In genomic region chr14:50619569-50620141, GRCh38 we compare ENCODE assay signal across 9 cellular contexts. TPM values are rescaled to one million over a fixed set of nuclear protein-coding genes. Genes with fewer than 3 reads are reported as not detected.
A peak's percentile ranks its signal among the peaks of the same experiment; 100 is the strongest.
DNase-seq lines count a peak whose midpoint lies in the region; ATAC-seq, FAIRE-seq and TF ChIP-seq lines count a peak whose summit lies in the region.
"Had no signal": no experiment of that assay in that cellular context is flagged by ENCODE, and none has a peak within 500 bp of the region (broad histone marks: within the 10 kb centered on the region; RNA-seq: fewer than 3 reads in every experiment).

No MANE protein-coding gene starts in this region.

- intact Hi-C loops in upper lobe of right lung (cut with DNase I) (no loop called here), vagina (cut with DNase I) (no loop called here)

- H3K4me3 ChIP-seq in LNCaP clone FGC (ENCODE audit: low read depth, low read length) = no peak overlapping the region
- H3K4me3 ChIP-seq in keratinocyte (ENCODE audit: control insufficient read depth in 2 of 3, extremely low read depth in 1 of 3, insufficient read depth in 2 of 3, low read depth in 1 of 3, low read length in 3 of 3) = no peak overlapping the region
- H3K4me3 ChIP-seq in upper lobe of right lung = no peak overlapping the region
- no peak overlapping the region for H3K4me3 ChIP-seq in vagina
- H3K4me3 ChIP-seq: HAP-1 had no signal

- H3K9ac ChIP-seq in keratinocyte (ENCODE audit: control insufficient read depth, extremely low read depth, insufficient read depth, low read length) = no peak overlapping the region

- in situ Hi-C loops in ACHN (cut with HindIII; ENCODE audit: low pct_ligation_motif_present, low pct_unique_long_range_greater_than_20kb, low sequenced_read_pairs) = no loop called here

- ATAC-seq in upper lobe of right lung = peak; percentile 32
- ATAC-seq in HG03039 (IDR thresholded peaks at IDR 0.05; ENCODE audit: unreplicated experiment) = no peak

- no peak overlapping the region for H3K27ac ChIP-seq in keratinocyte (ENCODE audit: control insufficient read depth, insufficient read depth, low read length)
- no peak overlapping the region for H3K27ac ChIP-seq in upper lobe of right lung
- H3K27ac ChIP-seq in vagina = no peak overlapping the region

- TF ChIP-seq POLR2A in vagina (IDR thresholded peaks at IDR 0.05) = no peak

- H3K9me3 ChIP-seq in keratinocyte (ENCODE audit: control insufficient read depth, low read depth, low read length) (no peaks in the 10 kb centered on the region), upper lobe of right lung (no peaks in the 10 kb centered on the region), vagina (no peaks in the 10 kb centered on the region)
- H3K9me3 ChIP-seq: HAP-1 had no signal

- H3K79me2 ChIP-seq in keratinocyte (ENCODE audit: control insufficient read depth, insufficient read depth, low read length) = no peaks in the 10 kb centered on the region

- peak; percentile 47 for DNase-seq in ACHN
- peak; percentile 28 for DNase-seq in LNCaP clone FGC (ENCODE audit: low read depth)
- DNase-seq in amniotic epithelial cell (ENCODE audit: low read depth) = peak; percentile 59
- DNase-seq in keratinocyte (ENCODE audit: low read depth, low spot score) = no peak
- no peak for DNase-seq in upper lobe of right lung
- DNase-seq in vagina (ENCODE audit: extremely low spot score in 2 of 2) = no peak

- H2AFZ ChIP-seq in keratinocyte (ENCODE audit: control insufficient read depth, low read length) = no peak overlapping the region

- no peak overlapping the region for H3K4me2 ChIP-seq in keratinocyte (ENCODE audit: control insufficient read depth, extremely low read depth, insufficient read depth, low read depth, low read length)

- dilution Hi-C loops in keratinocyte (cut with MboI; ENCODE audit: extremely low pct_ligation_motif_present, low sequenced_read_pairs) = no loop called here

- H3K36me3 ChIP-seq in keratinocyte (ENCODE audit: control insufficient read depth in 2 of 2, extremely low read depth in 1 of 2, insufficient read depth in 2 of 2, low read length in 2 of 2) (no peaks in the 10 kb centered on the region), upper lobe of right lung (peaks cover 6% of the 10 kb centered on the region), vagina (peaks cover 0 to 14% of the 10 kb centered on the region in 2 donors)
- H3K36me3 ChIP-seq: HAP-1 had no signal

- H3K27me3 ChIP-seq in keratinocyte (ENCODE audit: control insufficient read depth, extremely low read depth, insufficient read depth, low read length) (no peaks in the 10 kb centered on the region), upper lobe of right lung (no peaks in the 10 kb centered on the region), vagina (no peaks in the 10 kb centered on the region)

- no peaks in the 10 kb centered on the region for H3K9me1 ChIP-seq in keratinocyte (ENCODE audit: control insufficient read depth, extremely low read depth, insufficient read depth, low read length)

- no peaks in the 10 kb centered on the region for H4K20me1 ChIP-seq in keratinocyte (ENCODE audit: control insufficient read depth, extremely low read depth, insufficient read depth, low read length)

- peaks cover 10% of the 10 kb centered on the region for H3K4me1 ChIP-seq in keratinocyte (ENCODE audit: control insufficient read depth, extremely low read depth, insufficient read depth, low read length)
- no peaks in the 10 kb centered on the region for H3K4me1 ChIP-seq in upper lobe of right lung
- H3K4me1 ChIP-seq in vagina = no peaks in the 10 kb centered on the region

- peak; percentile 70 for TF ChIP-seq CTCF in GM12872 (IDR thresholded peaks at IDR 0.05; ENCODE audit: insufficient read depth, low read depth, low read length)
- TF ChIP-seq CTCF in LNCaP clone FGC (IDR thresholded peaks at IDR 0.05; ENCODE audit: control insufficient read depth, extremely low read depth, insufficient read depth) = peak; percentile 68
- TF ChIP-seq CTCF in keratinocyte (optimal IDR thresholded peaks at IDR 0.05 in 1 of 3, IDR thresholded peaks at IDR 0.05 in 1 of 3, conservative IDR thresholded peaks at IDR 0.05 in 1 of 3; ENCODE audit: extremely low read depth in 1 of 3, insufficient read depth in 2 of 3, low read length in 3 of 3) = peak; percentile 45 to 72 (median 60)
- peak; percentile 54 for TF ChIP-seq CTCF in upper lobe of right lung (IDR thresholded peaks at IDR 0.05)
- peak in 1 of 3 experiments; percentile 34 for TF ChIP-seq CTCF in vagina (IDR thresholded peaks at IDR 0.05)

- peak; percentile 69 for FAIRE-seq in keratinocyte (lab: Jason Lieb, UNC)

RNA-seq across cellular contexts. Expression of gene SAV1, which starts 48.5 kb away (rescaled TPM):
- polyA plus RNA-seq in keratinocyte = 11.4 to 26.0 TPM (median 22.3 TPM) in 3 replicates
- 28.7 TPM for polyA plus RNA-seq in keratinocyte (2011; ENCODE audit: low read depth)
- 17.6 and 32.3 TPM in 2 replicates for polyA plus RNA-seq in keratinocyte (2011; cell fraction: cytosol; rRNA removed)
- 14.2 and 18.4 TPM in 2 replicates for polyA plus RNA-seq in keratinocyte (2011; cell fraction: nucleus; rRNA removed)
- polyA plus RNA-seq in keratinocyte (2012; ENCODE audit: low replicate concordance) = 18.7 and 25.5 TPM in 2 replicates
- 7.6 to 21.5 TPM (median 12.2 TPM) in 3 replicates for polyA minus RNA-seq in keratinocyte
- polyA minus RNA-seq in keratinocyte (2011; cell fraction: cytosol; rRNA and poly(A)+ RNA removed) = 14.2 TPM
- 10.9 and 13.7 TPM in 2 replicates for polyA minus RNA-seq in keratinocyte (2011; cell fraction: nucleus; rRNA and poly(A)+ RNA removed)
- total RNA-seq in upper lobe of right lung (42.8 TPM), vagina (30.0 TPM)

RNA-seq across cellular contexts. Expression of gene ATL1, which starts 59.7 kb away (rescaled TPM):
- 3.6 to 6.8 TPM (median 4.0 TPM) in 3 replicates for polyA plus RNA-seq in keratinocyte
- 2.7 TPM for polyA plus RNA-seq in keratinocyte (2011; ENCODE audit: low read depth)
- polyA plus RNA-seq in keratinocyte (2011; cell fraction: cytosol; rRNA removed) = 3.0 and 5.8 TPM in 2 replicates
- polyA plus RNA-seq in keratinocyte (2011; cell fraction: nucleus; rRNA removed) = 5.1 and 6.5 TPM in 2 replicates
- polyA plus RNA-seq in keratinocyte (2012; ENCODE audit: low replicate concordance) = 1.9 and 3.5 TPM in 2 replicates
- polyA minus RNA-seq in keratinocyte = 0.23 to 6.4 TPM (median 2.5 TPM) in 3 replicates
- polyA minus RNA-seq in keratinocyte (2011; cell fraction: cytosol; rRNA and poly(A)+ RNA removed) = 2.3 TPM
- 3.7 and 5.5 TPM in 2 replicates for polyA minus RNA-seq in keratinocyte (2011; cell fraction: nucleus; rRNA and poly(A)+ RNA removed)
- 5.9 TPM for total RNA-seq in upper lobe of right lung
- total RNA-seq in vagina = 6.9 TPM

Comparison
In these comparisons a context has a peak if more than half of its experiments do, and no peak if none do; other contexts are left out.
1. DNase-seq: peak in ACHN (single experiment), LNCaP clone FGC (single experiment) and amniotic epithelial cell (single experiment); none in keratinocyte (single experiment), upper lobe of right lung (single experiment) and vagina (0 of 2).